In genomic region chr10:5507649-5508131, GRCh38 we compare ENCODE assay signal across 21 cellular contexts. TPM values are rescaled to one million over a fixed set of nuclear protein-coding genes. Genes with fewer than 3 reads are reported as not detected.
"Had no signal": no experiment of that assay in that cellular context is flagged by ENCODE, and none has a peak within 500 bp of the region (broad histone marks: within the 10 kb centered on the region; RNA-seq: fewer than 3 reads in every experiment).

No MANE protein-coding gene starts in this region.

- H3K4me3 ChIP-seq: colonic mucosa, gastrocnemius medialis, heart right ventricle, left ventricle myocardium inferior, thoracic aorta had no signal

- H3K9me3 ChIP-seq: colonic mucosa, gastrocnemius medialis, heart right ventricle, left ventricle myocardium inferior, thoracic aorta had no signal

- DNase-seq: activated CD4-positive, alpha-beta T cell treated with anti-CD3 and anti-CD28 coated beads, Interleukin-2, amount 10 ng/mL, durations not matched to agents 24 days and 14 days; activated CD4-positive, CD25-positive, alpha-beta regulatory T cell; activated CD8-positive, alpha-beta T cell treated with anti-CD3 and anti-CD28 coated beads, Interleukin-2, amount 10 ng/mL, durations not matched to agents 7 days and 5 days; activated naive CD4-positive, alpha-beta T cell treated with Interleukin-2 at 50 U/mL for 16 hours; activated naive CD8-positive, alpha-beta T cell treated with anti-CD3 and anti-CD28 coated beads, Interleukin-2, amount 50 U/mL, for 24 hours; brain microvascular endothelial cell; colonic mucosa; gastrocnemius medialis; heart right ventricle; left ventricle myocardium inferior; nucleus accumbens; small intestine; stimulated activated CD4-positive, alpha-beta T cell treated with anti-CD3 and anti-CD28 coated beads, Interleukin-15, amount 100 ng/mL, for 24 hours; stimulated activated CD4-positive, alpha-beta T cell treated with anti-CD3 and anti-CD28 coated beads, Interleukin-2, amount 100 ng/mL, for 48 hours; T-cell had no signal

- H3K4me1 ChIP-seq: colonic mucosa, gastrocnemius medialis, heart right ventricle, left ventricle myocardium inferior had no signal

- H3K36me3 ChIP-seq: brain microvascular endothelial cell, colonic mucosa, gastrocnemius medialis, heart right ventricle, left ventricle myocardium inferior, thoracic aorta had no signal

- ATAC-seq: activated CD8-positive, alpha-beta T cell treated with anti-CD3 and anti-CD28 coated beads, Interleukin-2, amount 10 ng/mL, durations not matched to agents 7 days and 5 days; activated naive CD8-positive, alpha-beta T cell treated with anti-CD3 and anti-CD28 coated beads, Interleukin-2, amount 50 U/mL, for 24 hours; gastrocnemius medialis; heart right ventricle; naive thymus-derived CD8-positive, alpha-beta T cell; SK-N-SH treated with all-trans-retinoic acid at 6 μM for 48 hours; T-cell had no signal

- H3K27me3 ChIP-seq: colonic mucosa, gastrocnemius medialis had no signal

- H3K27ac ChIP-seq: brain microvascular endothelial cell, colonic mucosa, gastrocnemius medialis, heart right ventricle, left ventricle myocardium inferior, thoracic aorta had no signal

RNA-seq across cellular contexts. Expression of gene CALML5, which starts 8.3 kb away (rescaled TPM):
- total RNA-seq: activated CD4-positive, alpha-beta T cell treated with anti-CD3 and anti-CD28 coated beads, Interleukin-2, amount 10 ng/mL, durations not matched to agents 24 days and 14 days; activated CD8-positive, alpha-beta T cell treated with anti-CD3 and anti-CD28 coated beads, Interleukin-2, amount 10 ng/mL, durations not matched to agents 7 days and 5 days; activated T-helper 2 cell treated with anti-CD3 and anti-CD28 coated beads, Interferon-gamma antibody, Interleukin-2, Interleukin-4, amounts not matched to agents 10 μg/mL and 5 μg/mL and 100 μg/mL, durations not matched to agents 14 hours and 24 hours and 36 hours; aorta; colonic mucosa; epithelial cell of proximal tubule; gastrocnemius medialis; heart right ventricle; left ventricle myocardium inferior; naive thymus-derived CD8-positive, alpha-beta T cell; T-cell had no signal
- polyA plus RNA-seq: aorta; heart right ventricle; naive thymus-derived CD8-positive, alpha-beta T cell; small intestine had no signal

RNA-seq across cellular contexts. Expression of gene CALML3, which starts 17.1 kb away (rescaled TPM):
- total RNA-seq: activated CD4-positive, alpha-beta T cell treated with anti-CD3 and anti-CD28 coated beads, Interleukin-2, amount 10 ng/mL, durations not matched to agents 24 days and 14 days; activated CD8-positive, alpha-beta T cell treated with anti-CD3 and anti-CD28 coated beads, Interleukin-2, amount 10 ng/mL, durations not matched to agents 7 days and 5 days; activated T-helper 2 cell treated with anti-CD3 and anti-CD28 coated beads, Interferon-gamma antibody, Interleukin-2, Interleukin-4, amounts not matched to agents 10 μg/mL and 5 μg/mL and 100 μg/mL, durations not matched to agents 14 hours and 24 hours and 36 hours; aorta; epithelial cell of proximal tubule; gastrocnemius medialis; heart right ventricle; left ventricle myocardium inferior; naive thymus-derived CD8-positive, alpha-beta T cell; T-cell; thoracic aorta had no signal
- polyA plus RNA-seq: naive thymus-derived CD8-positive, alpha-beta T cell had no signal
